In genomic region chr2:217932661-217933325, GRCh38 we compare ENCODE assay signal across 11 cellular contexts.
A peak's percentile ranks its signal among the peaks of the same experiment; 100 is the strongest.
DNase-seq lines count a peak whose midpoint lies in the region; ATAC-seq, FAIRE-seq and TF ChIP-seq lines count a peak whose summit lies in the region.
"Had no signal": no experiment of that assay in that cellular context is flagged by ENCODE, and none has a peak within 500 bp of the region (broad histone marks: within the 10 kb centered on the region; RNA-seq: fewer than 3 reads in every experiment).

No MANE protein-coding gene starts in this region.

- TF ChIP-seq CTCF in Peyer's patch (IDR thresholded peaks at IDR 0.05): no peak
- TF ChIP-seq CTCF in progenitor cell of endocrine pancreas (IDR thresholded peaks at IDR 0.05; ENCODE audit: unreplicated experiment): peak; percentile 15

- CTCF ChIA-PET in activated CD4-positive, alpha-beta T cell treated with anti-CD3 and anti-CD28 coated beads for 36 hours (lab: Charles Lee): interaction anchor here (0.6 to 1.6 kb wide), 3 partner anchors 55 to 155 kb away, joined by 3 read pairs; no protein-coding TSS in a partner anchor
- CTCF ChIA-PET in activated CD8-positive, alpha-beta T cell treated with anti-CD3 and anti-CD28 coated beads, Interleukin-2, amount 10 ng/mL, durations not matched to agents 7 days and 5 days (lab: Charles Lee): interaction anchor here (0.7 kb wide), 1 partner anchor 56 kb away, joined by 3 read pairs; no protein-coding TSS in a partner anchor

- peaks cover 0 to 83% (median 0%) of the 10 kb centered on the region in 4 donors for H3K4me1 ChIP-seq in Peyer's patch
- peaks cover 0 to 2% of the 10 kb centered on the region in 2 donors for H3K4me1 ChIP-seq in small intestine (ENCODE audit: control insufficient read depth in 2 of 2, insufficient read depth in 1 of 2, low read depth in 1 of 2, low read length in 1 of 2)

- POLR2A ChIA-PET in activated CD4-positive, alpha-beta T cell treated with anti-CD3 and anti-CD28 coated beads for 36 hours (lab: Charles Lee): no interaction called here
- POLR2A ChIA-PET in activated CD8-positive, alpha-beta T cell treated with anti-CD3 and anti-CD28 coated beads, Interleukin-2, amount 10 ng/mL, durations not matched to agents 7 days and 5 days (lab: Charles Lee): no interaction called here

- peak overlapping the region in 3 of 4 donors; percentile 64 to 92 (median 81) for H3K27ac ChIP-seq in Peyer's patch
- peak overlapping the region in 1 of 2 donors; percentile 82 for H3K27ac ChIP-seq in small intestine (ENCODE audit: low read depth in 1 of 2, low read length in 1 of 2)
- H3K27ac ChIP-seq: KMS-11 had no signal

- H3K36me3 ChIP-seq in Peyer's patch (no peaks in the 10 kb centered on the region), small intestine (ENCODE audit: control insufficient read depth in 2 of 2, insufficient read depth in 2 of 2, low read length in 2 of 2) (no peaks in the 10 kb centered on the region)
- H3K36me3 ChIP-seq: SJSA1 had no signal

- H3K36me3 Mint-ChIP-seq in progenitor cell of endocrine pancreas (ENCODE audit: insufficient read depth): no peaks in the 10 kb centered on the region
- no peaks in the 10 kb centered on the region for H3K36me3 Mint-ChIP-seq in activated CD4-positive, alpha-beta T cell treated with anti-CD3 and anti-CD28 coated beads for 36 hours (ENCODE audit: low read depth)
- peaks cover 1% of the 10 kb centered on the region for H3K36me3 Mint-ChIP-seq in activated CD8-positive, alpha-beta T cell treated with anti-CD3 and anti-CD28 coated beads, Interleukin-2, amount 10 ng/mL, durations not matched to agents 7 days and 5 days (ENCODE audit: low read depth)

- no peak for FAIRE-seq in small intestine (lab: Jason Lieb, UNC)

- H3K27me3 ChIP-seq in Peyer's patch (no peaks in the 10 kb centered on the region), small intestine (ENCODE audit: control insufficient read depth in 2 of 2, insufficient read depth in 2 of 2, low read length in 2 of 2) (no peaks in the 10 kb centered on the region)
- H3K27me3 ChIP-seq: SJSA1 had no signal

- 55 to 76% (median 69%) methylated on average over 18 of the region's 18 CpGs for WGBS in small intestine, 3 donors

- no peak overlapping the region for H3K4me3 Mint-ChIP-seq in progenitor cell of endocrine pancreas (ENCODE audit: low read depth)
- H3K4me3 Mint-ChIP-seq in activated CD4-positive, alpha-beta T cell treated with anti-CD3 and anti-CD28 coated beads for 36 hours: no peak overlapping the region
- no peak overlapping the region for H3K4me3 Mint-ChIP-seq in activated CD8-positive, alpha-beta T cell treated with anti-CD3 and anti-CD28 coated beads, Interleukin-2, amount 10 ng/mL, durations not matched to agents 7 days and 5 days
- H3K4me3 Mint-ChIP-seq: activated T-cell treated with anti-CD3 and anti-CD28 coated beads, Interleukin-2, amount 50 U/mL, for 4 hours had no signal

- peak; percentile 94 for DNase-seq in DMS 273 (lab: John Stamatoyannopoulos, UW; ENCODE audit: unreplicated experiment)
- no peak for DNase-seq in Peyer's patch
- DNase-seq in glomerular visceral epithelial cell (ENCODE audit: extremely low spot score): peak; percentile 67
- DNase-seq in progenitor cell of endocrine pancreas (ENCODE audit: low spot score, unreplicated experiment): no peak
- DNase-seq in activated CD4-positive, alpha-beta T cell treated with anti-CD3 and anti-CD28 coated beads for 36 hours: no peak
- no peak for DNase-seq in activated CD8-positive, alpha-beta T cell treated with anti-CD3 and anti-CD28 coated beads, Interleukin-2, amount 10 ng/mL, durations not matched to agents 7 days and 5 days
- no peak for DNase-seq in small intestine
- DNase-seq in HPDE6-E6E7 (ENCODE audit: extremely low spot score): no peak
- DNase-seq: activated T-cell treated with anti-CD3 and anti-CD28 coated beads, Interleukin-2, amount 50 U/mL, for 4 hours had no signal

- no peak for TF ChIP-seq POLR2A in Peyer's patch (IDR thresholded peaks at IDR 0.05)

- peaks cover 21% of the 10 kb centered on the region for H3K4me1 Mint-ChIP-seq in progenitor cell of endocrine pancreas (ENCODE audit: low read depth)
- peaks cover 2% of the 10 kb centered on the region for H3K4me1 Mint-ChIP-seq in activated CD4-positive, alpha-beta T cell treated with anti-CD3 and anti-CD28 coated beads for 36 hours
- peaks cover 52% of the 10 kb centered on the region for H3K4me1 Mint-ChIP-seq in activated CD8-positive, alpha-beta T cell treated with anti-CD3 and anti-CD28 coated beads, Interleukin-2, amount 10 ng/mL, durations not matched to agents 7 days and 5 days (ENCODE audit: low read depth)

- H3K9me3 Mint-ChIP-seq in progenitor cell of endocrine pancreas (ENCODE audit: low read depth): no peaks in the 10 kb centered on the region
- H3K9me3 Mint-ChIP-seq in activated CD4-positive, alpha-beta T cell treated with anti-CD3 and anti-CD28 coated beads for 36 hours (ENCODE audit: low read depth): no peaks in the 10 kb centered on the region
- no peaks in the 10 kb centered on the region for H3K9me3 Mint-ChIP-seq in activated CD8-positive, alpha-beta T cell treated with anti-CD3 and anti-CD28 coated beads, Interleukin-2, amount 10 ng/mL, durations not matched to agents 7 days and 5 days (ENCODE audit: insufficient read depth)
- H3K9me3 Mint-ChIP-seq: activated T-cell treated with anti-CD3 and anti-CD28 coated beads, Interleukin-2, amount 50 U/mL, for 4 hours had no signal

- peak overlapping the region; percentile 35 for H3K27ac Mint-ChIP-seq in progenitor cell of endocrine pancreas
- no peak overlapping the region for H3K27ac Mint-ChIP-seq in activated CD4-positive, alpha-beta T cell treated with anti-CD3 and anti-CD28 coated beads for 36 hours
- H3K27ac Mint-ChIP-seq in activated CD8-positive, alpha-beta T cell treated with anti-CD3 and anti-CD28 coated beads, Interleukin-2, amount 10 ng/mL, durations not matched to agents 7 days and 5 days: no peak overlapping the region

- no peak for ATAC-seq in activated CD4-positive, alpha-beta T cell treated with anti-CD3 and anti-CD28 coated beads for 36 hours
- ATAC-seq in activated CD8-positive, alpha-beta T cell treated with anti-CD3 and anti-CD28 coated beads, Interleukin-2, amount 10 ng/mL, durations not matched to agents 7 days and 5 days: no peak
- ATAC-seq: activated T-cell treated with anti-CD3 and anti-CD28 coated beads, Interleukin-2, amount 50 U/mL, for 4 hours had no signal

- intact Hi-C loops in activated CD4-positive, alpha-beta T cell treated with anti-CD3 and anti-CD28 coated beads for 36 hours (cut with DNase I, micrococcal nuclease): no loop called here

- H3K9me3 ChIP-seq in Peyer's patch (no peaks in the 10 kb centered on the region), small intestine (ENCODE audit: control insufficient read depth, low read depth) (no peaks in the 10 kb centered on the region)
- H3K9me3 ChIP-seq: SJSA1 had no signal

- peaks cover 16% of the 10 kb centered on the region for H3K27me3 Mint-ChIP-seq in progenitor cell of endocrine pancreas
- peaks cover 5% of the 10 kb centered on the region for H3K27me3 Mint-ChIP-seq in activated CD4-positive, alpha-beta T cell treated with anti-CD3 and anti-CD28 coated beads for 36 hours
- peaks cover 31% of the 10 kb centered on the region for H3K27me3 Mint-ChIP-seq in activated CD8-positive, alpha-beta T cell treated with anti-CD3 and anti-CD28 coated beads, Interleukin-2, amount 10 ng/mL, durations not matched to agents 7 days and 5 days (ENCODE audit: low read depth)

- no peak overlapping the region for H3K4me3 ChIP-seq in Peyer's patch
- no peak overlapping the region for H3K4me3 ChIP-seq in small intestine (ENCODE audit: low read depth in 1 of 2, low read length in 2 of 2)
- H3K4me3 ChIP-seq: SJSA1 had no signal

Comparison
In these comparisons a context has a peak if more than half of its experiments do, and no peak if none do; other contexts are left out.
1. DNase-seq: peak in DMS 273 (single experiment) and glomerular visceral epithelial cell (single experiment); none in Peyer's patch (0 of 3), progenitor cell of endocrine pancreas (single experiment), activated CD4-positive, alpha-beta T cell treated with anti-CD3 and anti-CD28 coated beads for 36 hours (single experiment), activated CD8-positive, alpha-beta T cell treated with anti-CD3 and anti-CD28 coated beads, Interleukin-2, amount 10 ng/mL, durations not matched to agents 7 days and 5 days (single experiment), small intestine (single experiment) and HPDE6-E6E7 (single experiment).